12 cellular contexts compared by ENCODE assay signal in the genomic region with DNA sequence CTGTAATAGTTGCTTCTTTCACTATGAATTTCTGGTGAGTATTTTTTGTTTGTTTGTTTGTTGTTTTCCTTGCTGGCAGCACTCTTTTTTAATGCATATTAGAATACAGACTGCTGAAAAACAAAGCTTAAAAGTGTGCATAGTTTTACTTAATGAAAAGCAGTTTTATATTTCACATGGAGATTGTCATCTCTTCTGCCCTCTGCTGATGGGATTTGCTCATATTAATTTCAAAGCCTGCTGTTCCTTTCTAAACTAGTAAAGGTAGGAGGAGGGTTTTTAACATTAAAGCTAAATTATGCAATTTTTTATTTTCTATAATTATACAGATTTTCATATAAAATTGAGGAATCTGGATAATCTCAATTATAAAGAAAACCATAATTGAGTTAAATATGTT.
A peak's percentile ranks its signal among the peaks of the same experiment; 100 is the strongest.
DNase-seq lines count a peak whose midpoint lies in the region; ATAC-seq and TF ChIP-seq lines count a peak whose summit lies in the region.
"Had no signal": no experiment of that assay in that cellular context is flagged by ENCODE, and none has a peak within 500 bp of the region (broad histone marks: within the 10 kb centered on the region; RNA-seq: fewer than 3 reads in every experiment).

No MANE protein-coding gene starts in this region.

- POLR2A ChIA-PET in OCI-LY7 (lab: Charles Lee), result no interaction called here

- H3K9me3 ChIP-seq in OCI-LY7 (ENCODE audit: low read length), result no peaks in the 10 kb centered on the region
- no peaks in the 10 kb centered on the region for H3K9me3 ChIP-seq in fibroblast of lung (ENCODE audit: control insufficient read depth, insufficient read depth, low read depth, low read length)

- TF ChIP-seq CTCF in OCI-LY7 (conservative IDR thresholded peaks at IDR 0.05; ENCODE audit: low read length), result peak; percentile 52
- TF ChIP-seq CTCF in fibroblast of lung (conservative IDR thresholded peaks at IDR 0.05 in 1 of 2, IDR thresholded peaks at IDR 0.05 in 1 of 2; ENCODE audit: low read depth in 1 of 2, low read length in 2 of 2), result peak; percentile 33 to 36

- H4K20me1 ChIP-seq in OCI-LY7 (ENCODE audit: insufficient read depth, low read length), result no peaks in the 10 kb centered on the region
- H4K20me1 ChIP-seq in fibroblast of lung (ENCODE audit: control insufficient read depth, extremely low read depth, insufficient read depth, low read length), result no peaks in the 10 kb centered on the region

- no peak overlapping the region for H3K4me2 ChIP-seq in OCI-LY7 (ENCODE audit: low read length)
- H3K4me2 ChIP-seq in fibroblast of lung (ENCODE audit: extremely low read depth, insufficient read depth, low read length), result no peak overlapping the region

- H3K27ac Mint-ChIP-seq in activated T-helper 1 cell treated with anti-CD3 and anti-CD28 coated beads, Interleukin-12 subunit alpha, Interleukin-12 subunit beta, Interleukin-2, Interleukin-4 antibody, amounts not matched to agents 30 ng/mL and 10 ng/mL and 1 ng/mL, durations not matched to agents 14 hours and 24 hours and 36 hours, result no peak overlapping the region
- H3K27ac Mint-ChIP-seq: CD8-positive, alpha-beta T cell had no signal

- no peak for ATAC-seq in HG03045 (IDR thresholded peaks at IDR 0.05; ENCODE audit: unreplicated experiment)
- no peak for ATAC-seq in HG03039 (IDR thresholded peaks at IDR 0.05; ENCODE audit: unreplicated experiment)
- ATAC-seq: CD8-positive, alpha-beta T cell had no signal

- no peaks in the 10 kb centered on the region for H3K4me1 Mint-ChIP-seq in activated T-helper 1 cell treated with anti-CD3 and anti-CD28 coated beads, Interleukin-12 subunit alpha, Interleukin-12 subunit beta, Interleukin-2, Interleukin-4 antibody, amounts not matched to agents 30 ng/mL and 10 ng/mL and 1 ng/mL, durations not matched to agents 14 hours and 24 hours and 36 hours (ENCODE audit: low read depth)

- no peaks in the 10 kb centered on the region for H3K4me1 ChIP-seq in OCI-LY7 (ENCODE audit: insufficient read depth, low read length, poor library complexity, severe bottlenecking)
- H3K4me1 ChIP-seq in fibroblast of lung (ENCODE audit: control insufficient read depth, extremely low read depth, insufficient read depth, low read length), result no peaks in the 10 kb centered on the region

- no peaks in the 10 kb centered on the region for H3K27me3 Mint-ChIP-seq in activated T-helper 1 cell treated with anti-CD3 and anti-CD28 coated beads, Interleukin-12 subunit alpha, Interleukin-12 subunit beta, Interleukin-2, Interleukin-4 antibody, amounts not matched to agents 30 ng/mL and 10 ng/mL and 1 ng/mL, durations not matched to agents 14 hours and 24 hours and 36 hours (ENCODE audit: insufficient read depth)

- no peaks in the 10 kb centered on the region for H3K27me3 ChIP-seq in fibroblast of lung (ENCODE audit: control insufficient read depth, insufficient read depth, low read length)

- H3K36me3 ChIP-seq in OCI-LY7 (ENCODE audit: insufficient read depth, low read length) (no peaks in the 10 kb centered on the region), fibroblast of lung (ENCODE audit: control insufficient read depth, insufficient read depth, low read length) (no peaks in the 10 kb centered on the region)

- BruUV-seq in OCI-LY7 (replicated peaks; lab: Mats Ljungman, UMichigan), result no TSS peak

- CTCF ChIA-PET in OCI-LY7 (lab: Charles Lee; ENCODE audit: unreplicated experiment), result no interaction called here

- H3K4me3 ChIP-seq in OCI-LY7 (ENCODE audit: low read depth, low read length, poor library complexity, severe bottlenecking) (no peak overlapping the region), fibroblast of lung (replicated peaks in 1 of 4; ENCODE audit: control extremely low read depth in 1 of 4, insufficient read depth in 1 of 4, low read depth in 3 of 4, low read length in 4 of 4) (no peak overlapping the region)

- H3K9me3 Mint-ChIP-seq in activated T-helper 1 cell treated with anti-CD3 and anti-CD28 coated beads, Interleukin-12 subunit alpha, Interleukin-12 subunit beta, Interleukin-2, Interleukin-4 antibody, amounts not matched to agents 30 ng/mL and 10 ng/mL and 1 ng/mL, durations not matched to agents 14 hours and 24 hours and 36 hours, result no peaks in the 10 kb centered on the region
- H3K9me3 Mint-ChIP-seq: CD8-positive, alpha-beta T cell had no signal

- H3K79me2 ChIP-seq in OCI-LY7 (ENCODE audit: insufficient read depth, low read depth, low read length) (no peaks in the 10 kb centered on the region), fibroblast of lung (ENCODE audit: control insufficient read depth, insufficient read depth, low read length) (no peaks in the 10 kb centered on the region)

- peak; percentile 9 to 33 for DNase-seq in NCI-H524 (lab: John Stamatoyannopoulos, UW)
- DNase-seq in NCI-H524 treated with DMSO at 0.1 percent for 48 hours (lab: John Stamatoyannopoulos, UW), result no peak
- no peak for DNase-seq in OCI-LY7 (ENCODE audit: low spot score)
- peak; percentile 24 to 29 for DNase-seq in fibroblast of lung (ENCODE audit: low read depth in 2 of 2)
- DNase-seq in stromal cell of bone marrow (ENCODE audit: low read depth), result peak; percentile 14
- DNase-seq in activated T-helper 1 cell treated with anti-CD3 and anti-CD28 coated beads, Interleukin-12 subunit alpha, Interleukin-12 subunit beta, Interleukin-2, Interleukin-4 antibody, amounts not matched to agents 30 ng/mL and 10 ng/mL and 1 ng/mL, durations not matched to agents 14 hours and 24 hours and 36 hours (ENCODE audit: low spot score), result no peak
- DNase-seq: activated gamma-delta T cell; CD8-positive, alpha-beta T cell; NCI-H1436; T1000 had no signal

- H3K27ac ChIP-seq in OCI-LY7 (ENCODE audit: low read depth, low read length, poor library complexity, severe bottlenecking) (no peak overlapping the region), fibroblast of lung (ENCODE audit: insufficient read depth, low read length) (no peak overlapping the region)

- no peaks in the 10 kb centered on the region for H3K36me3 Mint-ChIP-seq in activated T-helper 1 cell treated with anti-CD3 and anti-CD28 coated beads, Interleukin-12 subunit alpha, Interleukin-12 subunit beta, Interleukin-2, Interleukin-4 antibody, amounts not matched to agents 30 ng/mL and 10 ng/mL and 1 ng/mL, durations not matched to agents 14 hours and 24 hours and 36 hours (ENCODE audit: low read depth)
- H3K36me3 Mint-ChIP-seq: CD8-positive, alpha-beta T cell had no signal

- no peaks in the 10 kb centered on the region for H3K9me2 ChIP-seq in OCI-LY7 (ENCODE audit: insufficient read depth, low read length)

- H3K4me3 Mint-ChIP-seq in activated T-helper 1 cell treated with anti-CD3 and anti-CD28 coated beads, Interleukin-12 subunit alpha, Interleukin-12 subunit beta, Interleukin-2, Interleukin-4 antibody, amounts not matched to agents 30 ng/mL and 10 ng/mL and 1 ng/mL, durations not matched to agents 14 hours and 24 hours and 36 hours, result no peak overlapping the region
- H3K4me3 Mint-ChIP-seq: CD8-positive, alpha-beta T cell had no signal

- intact Hi-C loops in OCI-LY7 (cut with micrococcal nuclease; ENCODE audit: unreplicated experiment), result no loop called here
- intact Hi-C loops in activated T-helper 1 cell treated with anti-CD3 and anti-CD28 coated beads, Interleukin-12 subunit alpha, Interleukin-12 subunit beta, Interleukin-2, Interleukin-4 antibody, amounts not matched to agents 30 ng/mL and 10 ng/mL and 1 ng/mL, durations not matched to agents 14 hours and 24 hours and 36 hours (cut with micrococcal nuclease), result no loop called here

- H3K9ac ChIP-seq in fibroblast of lung (ENCODE audit: insufficient read depth, low read length), result no peak overlapping the region

- H2AFZ ChIP-seq in OCI-LY7 (ENCODE audit: low read length) (no peak overlapping the region), fibroblast of lung (ENCODE audit: low read length) (no peak overlapping the region)

Comparison
In these comparisons a context has a peak if more than half of its experiments do, and no peak if none do; other contexts are left out.
1. DNase-seq: peak in NCI-H524 (2 of 2), fibroblast of lung (2 of 2) and stromal cell of bone marrow (single experiment); none in NCI-H524 treated with DMSO at 0.1 percent for 48 hours (single experiment), OCI-LY7 (single experiment) and activated T-helper 1 cell treated with anti-CD3 and anti-CD28 coated beads, Interleukin-12 subunit alpha, Interleukin-12 subunit beta, Interleukin-2, Interleukin-4 antibody, amounts not matched to agents 30 ng/mL and 10 ng/mL and 1 ng/mL, durations not matched to agents 14 hours and 24 hours and 36 hours (single experiment).